Comparison of ENCODE assay signal across 1 cellular context in the genomic region with DNA sequence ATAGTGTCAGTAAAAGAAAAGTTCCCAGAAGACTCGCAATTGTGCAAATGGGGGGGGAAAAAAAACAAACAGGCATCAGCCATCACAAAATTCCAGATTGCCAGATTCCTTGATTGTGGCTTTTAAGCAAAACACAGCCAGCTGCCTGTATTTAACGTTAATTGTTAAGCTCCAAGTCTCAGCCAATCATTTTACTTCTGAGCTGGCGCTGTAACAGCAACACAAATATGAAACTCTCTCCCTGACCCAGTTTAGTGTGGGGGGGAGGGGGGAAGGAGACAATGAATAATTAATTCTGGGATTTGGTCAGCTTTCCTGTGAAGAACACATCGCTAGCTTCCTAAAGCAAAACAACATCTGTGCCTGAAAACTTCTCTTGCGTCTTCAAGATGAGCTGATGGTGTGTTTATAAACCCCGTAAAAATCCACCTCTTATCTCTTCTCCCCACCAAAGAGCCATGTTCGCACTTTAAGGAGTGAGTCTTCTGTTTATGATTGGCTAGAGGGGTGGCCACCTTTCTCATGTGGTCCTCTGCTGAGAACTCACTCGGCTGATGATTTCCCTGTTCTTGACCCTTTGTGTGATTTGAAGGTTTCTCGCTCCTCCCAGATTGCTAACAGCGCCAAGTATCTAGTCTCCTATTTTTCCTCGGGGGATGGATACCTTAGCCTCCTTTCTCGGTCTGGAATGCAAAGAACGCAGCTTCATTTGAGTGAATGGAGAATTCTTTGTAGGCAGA.
A peak's percentile ranks its signal among the peaks of the same experiment; 100 is the strongest.
TF ChIP-seq lines count a peak whose summit lies in the region.

No MANE protein-coding gene starts in this region.

TF ChIP-seq in H1, 55 proteins besides CTCF, POLR2A, EP300 and RAD21 (continued from another document):
- TF ChIP-seq CHD1 (IDR thresholded peaks at IDR 0.05; ENCODE audit: low read depth, low read length) (no peak), RFX5 (IDR thresholded peaks at IDR 0.05; ENCODE audit: borderline replicate concordance, low read depth, low read length) (no peak), YY1 (IDR thresholded peaks at IDR 0.05; ENCODE audit: low read depth, low read length) (peak; percentile 59; the same call in 1 of the 2 replicates), HDAC6 (IDR thresholded peaks at IDR 0.05; ENCODE audit: low read depth, low read length) (no peak), CTBP2 (IDR thresholded peaks at IDR 0.05; ENCODE audit: borderline replicate concordance, insufficient read depth, insufficient read length, low read length) (no peak), MAFK (IDR thresholded peaks at IDR 0.05; ENCODE audit: low read depth, low read length) (no peak), ASH2L (IDR thresholded peaks at IDR 0.05; ENCODE audit: low read length) (peak; percentile 7), RNF2 (IDR thresholded peaks at IDR 0.05; ENCODE audit: borderline replicate concordance, low read depth, low read length, missing control alignments, poor library complexity, severe bottlenecking) (no peak), GABPA (IDR thresholded peaks at IDR 0.05; ENCODE audit: borderline replicate concordance, insufficient read depth, low read length) (no peak), SIX5 (IDR thresholded peaks at IDR 0.05; ENCODE audit: low read depth, low read length) (no peak), ZNF274 (IDR thresholded peaks at IDR 0.05; ENCODE audit: borderline replicate concordance, extremely low read depth, low read length) (no peak), GTF2F1 (IDR thresholded peaks at IDR 0.05; ENCODE audit: borderline replicate concordance, low read depth, low read length) (no peak), TCF12 (IDR thresholded peaks at IDR 0.05; ENCODE audit: low read depth, low read length) (peak; percentile 57; the same call in 1 of the 2 replicates), SAP30 (IDR thresholded peaks at IDR 0.05; ENCODE audit: insufficient read depth, insufficient replicate concordance, low read length) (no peak), SRF (IDR thresholded peaks at IDR 0.05; ENCODE audit: low read depth, low read length) (no peak), JUN (IDR thresholded peaks at IDR 0.05; ENCODE audit: low read depth, low read length) (no peak), BRCA1 (IDR thresholded peaks at IDR 0.05; ENCODE audit: low read depth, low read length) (no peak), CBX5 (IDR thresholded peaks at IDR 0.05; ENCODE audit: low read depth, low read length) (no peak), RBBP5 (IDR thresholded peaks at IDR 0.05; ENCODE audit: borderline replicate concordance, low read depth, low read length) (no peak), SUZ12 (IDR thresholded peaks at IDR 0.05; ENCODE audit: low read length) (no peak), NRF1 (IDR thresholded peaks at IDR 0.05; ENCODE audit: low read depth, low read length) (no peak), TAF7 (optimal IDR thresholded peaks at IDR 0.05; ENCODE audit: borderline replicate concordance, low read depth, low read length) (no peak), EZH2 (IDR thresholded peaks at IDR 0.05; ENCODE audit: low read depth, low read length, severe bottlenecking) (no peak), SP2 (IDR thresholded peaks at IDR 0.05; ENCODE audit: low read length) (no peak)
- TF ChIP-seq, protein P1, sequence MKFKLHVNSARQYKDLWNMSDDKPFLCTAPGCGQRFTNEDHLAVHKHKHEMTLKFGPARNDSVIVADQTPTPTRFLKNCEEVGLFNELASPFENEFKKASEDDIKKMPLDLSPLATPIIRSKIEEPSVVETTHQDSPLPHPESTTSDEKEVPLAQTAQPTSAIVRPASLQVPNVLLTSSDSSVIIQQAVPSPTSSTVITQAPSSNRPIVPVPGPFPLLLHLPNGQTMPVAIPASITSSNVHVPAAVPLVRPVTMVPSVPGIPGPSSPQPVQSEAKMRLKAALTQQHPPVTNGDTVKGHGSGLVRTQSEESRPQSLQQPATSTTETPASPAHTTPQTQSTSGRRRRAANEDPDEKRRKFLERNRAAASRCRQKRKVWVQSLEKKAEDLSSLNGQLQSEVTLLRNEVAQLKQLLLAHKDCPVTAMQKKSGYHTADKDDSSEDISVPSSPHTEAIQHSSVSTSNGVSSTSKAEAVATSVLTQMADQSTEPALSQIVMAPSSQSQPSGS (IDR thresholded peaks at IDR 0.05; ENCODE audit: low read length): no peak
- TF ChIP-seq, protein P2, sequence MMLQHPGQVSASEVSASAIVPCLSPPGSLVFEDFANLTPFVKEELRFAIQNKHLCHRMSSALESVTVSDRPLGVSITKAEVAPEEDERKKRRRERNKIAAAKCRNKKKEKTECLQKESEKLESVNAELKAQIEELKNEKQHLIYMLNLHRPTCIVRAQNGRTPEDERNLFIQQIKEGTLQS (IDR thresholded peaks at IDR 0.05; ENCODE audit: insufficient read depth, low read depth, low read length): no peak
